ENCODE assay signal across 1 cellular context in the genomic region with DNA sequence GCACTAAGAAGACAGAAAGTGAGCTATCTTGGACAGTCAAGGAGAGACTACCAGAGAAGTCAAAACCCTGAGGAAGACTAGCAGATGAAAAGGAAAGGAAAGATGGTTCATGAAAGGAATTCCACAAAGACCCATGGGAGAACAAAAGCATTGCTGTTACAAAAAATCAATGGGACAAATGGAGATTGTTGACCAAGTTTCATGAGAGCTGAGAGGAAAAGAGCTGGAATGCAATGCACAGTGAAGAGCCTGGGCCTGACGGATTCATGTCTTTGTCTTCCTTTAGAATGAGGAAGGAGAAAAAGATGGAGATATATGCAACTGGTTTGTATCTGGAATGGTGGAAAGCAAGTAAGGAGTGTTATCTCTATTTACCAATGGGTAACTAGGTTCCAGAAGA.
TF ChIP-seq lines count a peak whose summit lies in the region.

No MANE protein-coding gene starts in this region.

TF ChIP-seq in GM12878, 131 proteins besides CTCF, POLR2A, EP300 and RAD21:
- no peak for TF ChIP-seq IKZF1 (conservative IDR thresholded peaks at IDR 0.05)
- no peak for TF ChIP-seq POU2F2 (IDR thresholded peaks at IDR 0.05; ENCODE audit: borderline replicate concordance, low read depth, low read length)
- peak; percentile 32; the same call in 1 of the 2 replicates for TF ChIP-seq PML (IDR thresholded peaks at IDR 0.05; ENCODE audit: low read length)
